In the genomic region with DNA sequence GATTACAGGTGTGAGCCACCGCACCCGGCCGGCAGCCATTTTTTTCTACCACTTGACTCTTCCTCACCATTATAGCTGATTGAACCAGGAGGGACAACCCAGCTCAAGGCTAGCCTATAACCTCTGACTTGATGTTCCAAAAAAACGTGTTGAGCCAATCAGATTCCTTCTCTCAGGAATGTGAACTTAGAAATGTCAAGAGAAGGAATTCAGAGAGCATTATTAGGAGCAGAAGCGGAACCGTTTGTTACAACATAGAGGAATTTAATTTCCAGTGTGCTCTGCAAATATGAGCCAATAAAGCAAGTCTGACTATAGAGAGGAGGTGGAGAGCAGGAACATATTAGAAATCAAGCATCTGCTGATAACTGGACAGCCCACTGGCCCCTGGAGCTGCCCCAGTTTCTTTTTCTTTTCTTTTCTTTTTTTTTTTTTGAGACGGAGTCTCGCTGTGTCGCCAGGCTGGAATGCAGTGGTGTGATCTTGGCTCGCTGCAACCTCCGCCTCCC, we compare ENCODE assay signal across 26 cellular contexts. TPM values are rescaled to one million over a fixed set of nuclear protein-coding genes. Genes with fewer than 3 reads are reported as not detected.
DNase-seq lines count a peak whose midpoint lies in the region; ATAC-seq, FAIRE-seq and TF ChIP-seq lines count a peak whose summit lies in the region.
"Had no signal": no experiment of that assay in that cellular context is flagged by ENCODE, and none has a peak within 500 bp of the region (broad histone marks: within the 10 kb centered on the region; RNA-seq: fewer than 3 reads in every experiment).

No MANE protein-coding gene starts in this region.

- H4K8ac ChIP-seq in mesendoderm (ENCODE audit: low read depth, low read length), result no peak overlapping the region

- no peaks in the 10 kb centered on the region for H3K9me3 ChIP-seq in astrocyte (ENCODE audit: insufficient read depth, low read depth, low read length)
- H3K9me3 ChIP-seq: A549, MG63, SJCRH30 had no signal

- H3K56ac ChIP-seq in mesendoderm (ENCODE audit: low read length), result no peak overlapping the region

- H3K79me2 ChIP-seq in astrocyte (ENCODE audit: insufficient read depth, low read length), result no peaks in the 10 kb centered on the region
- H3K79me2 ChIP-seq in mesendoderm (ENCODE audit: control insufficient read depth, insufficient read depth, low read length), result no peaks in the 10 kb centered on the region

- no peak overlapping the region for H3K4me3 Mint-ChIP-seq in astrocyte (ENCODE audit: unreplicated experiment)
- H3K4me3 Mint-ChIP-seq in T-helper 2 cell treated with Interferon-gamma antibody and Interleukin-4, amounts not matched to agents 5 μg/mL and 100 μg/mL, for 36 hours, result no peak overlapping the region
- H3K4me3 Mint-ChIP-seq: CD4-positive, alpha-beta memory T cell had no signal

- no peaks in the 10 kb centered on the region for H3K36me3 ChIP-seq in astrocyte (ENCODE audit: insufficient read depth, low read length)
- no peaks in the 10 kb centered on the region for H3K36me3 ChIP-seq in mesendoderm (ENCODE audit: control insufficient read depth, insufficient read depth, low read length)
- H3K36me3 ChIP-seq: MG63, SJCRH30 had no signal

- H3K36me3 Mint-ChIP-seq in astrocyte (ENCODE audit: low read depth, unreplicated experiment), result no peaks in the 10 kb centered on the region
- H3K36me3 Mint-ChIP-seq in T-helper 2 cell treated with Interferon-gamma antibody and Interleukin-4, amounts not matched to agents 5 μg/mL and 100 μg/mL, for 36 hours (ENCODE audit: low read depth), result no peaks in the 10 kb centered on the region
- H3K36me3 Mint-ChIP-seq: CD4-positive, alpha-beta memory T cell had no signal

- no peak overlapping the region for H3K18ac ChIP-seq in mesendoderm (ENCODE audit: low read length)

- no peak for TF ChIP-seq CTCF in astrocyte (IDR thresholded peaks at IDR 0.05; ENCODE audit: insufficient read depth, low read depth, low read length)

- no peak overlapping the region for H2BK15ac ChIP-seq in mesendoderm (replicated peaks; ENCODE audit: low read depth)

- H4K5ac ChIP-seq in mesendoderm (ENCODE audit: low read length), result no peak overlapping the region

- H2BK120ac ChIP-seq in mesendoderm (ENCODE audit: low read depth, low read length), result no peak overlapping the region

- peak overlapping the region; percentile 59 for H3K27ac Mint-ChIP-seq in astrocyte (ENCODE audit: unreplicated experiment)
- no peak overlapping the region for H3K27ac Mint-ChIP-seq in T-helper 2 cell treated with Interferon-gamma antibody and Interleukin-4, amounts not matched to agents 5 μg/mL and 100 μg/mL, for 36 hours
- H3K27ac Mint-ChIP-seq: CD4-positive, alpha-beta memory T cell had no signal

- H3K4me2 ChIP-seq in astrocyte (ENCODE audit: low read length), result no peak overlapping the region
- no peak overlapping the region for H3K4me2 ChIP-seq in mesendoderm (ENCODE audit: low read length)
- H3K4me2 ChIP-seq: A549, PC-9 had no signal

- WGBS in mesendoderm (ENCODE audit: extremely low coverage, insufficient coverage, low lambda C conversion rate), result no CpG with 5 or more reads among the region's 11 CpGs

- H3K23ac ChIP-seq in mesendoderm (ENCODE audit: low read length), result no peak overlapping the region

- no peaks in the 10 kb centered on the region for H3K79me1 ChIP-seq in mesendoderm (ENCODE audit: low read length)

- H3K27me3 ChIP-seq in astrocyte (ENCODE audit: insufficient read depth, low read length) (no peaks in the 10 kb centered on the region), mesendoderm (ENCODE audit: insufficient read depth, low read length, poor library complexity) (no peaks in the 10 kb centered on the region)
- H3K27me3 ChIP-seq: MG63, SJCRH30 had no signal

- no peak for FAIRE-seq in astrocyte (lab: Jason Lieb, UNC)
- FAIRE-seq: GM18507 had no signal

- H4K20me1 ChIP-seq in astrocyte (ENCODE audit: insufficient read depth, low read length), result no peaks in the 10 kb centered on the region

- H2BK5ac ChIP-seq in mesendoderm (ENCODE audit: low read length), result no peak overlapping the region

- no peak overlapping the region for H2AFZ ChIP-seq in astrocyte (ENCODE audit: low read depth, low read length)
- H2AFZ ChIP-seq: PC-9 had no signal

- H2AK5ac ChIP-seq in mesendoderm (ENCODE audit: low read length), result no peak overlapping the region

- peaks cover 32% of the 10 kb centered on the region for H3K4me1 Mint-ChIP-seq in astrocyte (ENCODE audit: low read depth, unreplicated experiment)
- no peaks in the 10 kb centered on the region for H3K4me1 Mint-ChIP-seq in T-helper 2 cell treated with Interferon-gamma antibody and Interleukin-4, amounts not matched to agents 5 μg/mL and 100 μg/mL, for 36 hours (ENCODE audit: low read depth)
- H3K4me1 Mint-ChIP-seq: CD4-positive, alpha-beta memory T cell had no signal

- DNase-seq in GM03348 (ENCODE audit: low spot score) (peak; percentile 5), astrocyte (ENCODE audit: low read depth) (no peak), mesendoderm (peak; percentile 31), LoVo (ENCODE audit: low spot score) (no peak), T-helper 1 cell (no peak)
- DNase-seq in T-helper 2 cell treated with Interferon-gamma antibody and Interleukin-4, amounts not matched to agents 5 μg/mL and 100 μg/mL, for 36 hours (ENCODE audit: low spot score), result no peak
- DNase-seq: C1 segment of cervical spinal cord; CD4-positive, alpha-beta memory T cell; COR-L47; DMS79; GOT3; HCEC 1CT; KBM-7; MG63; NCI-H1105 treated with DMSO at 0.1 percent for 48 hours; NCI-H146; NCI-H2029; NCI-H446; NCI-H524 treated with DMSO at 0.1 percent for 48 hours; NCI-H774; PC-9; SJCRH30 had no signal

- H3K27ac ChIP-seq in astrocyte (ENCODE audit: low read depth, low read length) (no peak overlapping the region), mesendoderm (ENCODE audit: low read depth, low read length) (no peak overlapping the region)
- H3K27ac ChIP-seq: A549, PC-9, SJCRH30 had no signal

- peaks cover 2% of the 10 kb centered on the region for H3K27me3 Mint-ChIP-seq in astrocyte (ENCODE audit: low read depth, unreplicated experiment)
- H3K27me3 Mint-ChIP-seq in T-helper 2 cell treated with Interferon-gamma antibody and Interleukin-4, amounts not matched to agents 5 μg/mL and 100 μg/mL, for 36 hours (ENCODE audit: low read depth), result peaks cover 6% of the 10 kb centered on the region

- no peak overlapping the region for H3K9ac ChIP-seq in astrocyte (ENCODE audit: low read length)
- H3K9ac ChIP-seq in mesendoderm (ENCODE audit: low read length), result no peak overlapping the region

- no peak overlapping the region for H3K4me3 ChIP-seq in astrocyte (ENCODE audit: insufficient read depth, low read depth, low read length)
- no peak overlapping the region for H3K4me3 ChIP-seq in mesendoderm (ENCODE audit: low read length)
- H3K4me3 ChIP-seq: A549, MG63, PC-9, SJCRH30 had no signal

- H3K9me3 Mint-ChIP-seq in astrocyte (ENCODE audit: unreplicated experiment), result no peaks in the 10 kb centered on the region
- H3K9me3 Mint-ChIP-seq in T-helper 2 cell treated with Interferon-gamma antibody and Interleukin-4, amounts not matched to agents 5 μg/mL and 100 μg/mL, for 36 hours, result no peaks in the 10 kb centered on the region
- H3K9me3 Mint-ChIP-seq: CD4-positive, alpha-beta memory T cell had no signal

- H3K4ac ChIP-seq in mesendoderm (ENCODE audit: low read depth, low read length), result no peak overlapping the region

- ATAC-seq in GM19452 (IDR thresholded peaks at IDR 0.05; ENCODE audit: unreplicated experiment), result no peak
- ATAC-seq: A549, Right ventricle myocardium inferior had no signal

- H3K4me1 ChIP-seq in astrocyte (ENCODE audit: insufficient read depth, low read length), result peaks cover 6% of the 10 kb centered on the region
- peaks cover 2% of the 10 kb centered on the region for H3K4me1 ChIP-seq in mesendoderm (ENCODE audit: control insufficient read depth, low read depth, low read length)
- H3K4me1 ChIP-seq: A549 had no signal

RNA-seq across cellular contexts. Expression of a gene that starts 15.3 kb away (rescaled TPM):
- 5.2 and 5.3 TPM in 2 replicates for total RNA-seq in astrocyte
- 5.8 TPM for polyA plus RNA-seq in mesendoderm (2013, experiment 1 of 2)
- 5.1 TPM for polyA plus RNA-seq in mesendoderm (2013, experiment 2 of 2)

Comparison
In these comparisons a context has a peak if more than half of its experiments do, and no peak if none do; other contexts are left out.
1. DNase-seq: peak in GM03348 (single experiment) and mesendoderm (single experiment); none in astrocyte (single experiment), LoVo (single experiment), T-helper 1 cell (0 of 5) and T-helper 2 cell treated with Interferon-gamma antibody and Interleukin-4, amounts not matched to agents 5 μg/mL and 100 μg/mL, for 36 hours (single experiment).